Comparison of ENCODE assay signal across 23 cellular contexts in genomic region chr4:137394000-137394399, GRCh38.
DNase-seq lines count a peak whose midpoint lies in the region; ATAC-seq and TF ChIP-seq lines count a peak whose summit lies in the region.
"Had no signal": no experiment of that assay in that cellular context is flagged by ENCODE, and none has a peak within 500 bp of the region (broad histone marks: within the 10 kb centered on the region; RNA-seq: fewer than 3 reads in every experiment).

No MANE protein-coding gene starts in this region.

- peak overlapping the region; percentile 30 for H3K9ac ChIP-seq in mesenchymal stem cell (ENCODE audit: low read length)
- H3K9ac ChIP-seq: neural progenitor cell had no signal

- H3K27me3 ChIP-seq in mesenchymal stem cell (ENCODE audit: control insufficient read depth in 1 of 2, insufficient read depth in 1 of 2, low read length in 2 of 2) (no peaks in the 10 kb centered on the region), lower lobe of right lung (ENCODE audit: low read depth) (no peaks in the 10 kb centered on the region)
- H3K27me3 ChIP-seq: brain microvascular endothelial cell, heart right ventricle, neural progenitor cell had no signal

- H3K23ac ChIP-seq in mesenchymal stem cell (ENCODE audit: low read length in 2 of 2): no peak overlapping the region

- DNase-seq in HEK293T (ENCODE audit: extremely low spot score): no peak
- DNase-seq in NCI-H2081 treated with DMSO at 0.1 percent for 48 hours (lab: John Stamatoyannopoulos, UW): peak; percentile 83
- DNase-seq in brain pericyte (ENCODE audit: low read depth, low spot score): peak; percentile 77
- no peak for DNase-seq in mesenchymal stem cell
- no peak for DNase-seq in NCI-H524 (lab: John Stamatoyannopoulos, UW)
- DNase-seq in lower lobe of right lung: no peak
- DNase-seq in activated naive CD4-positive, alpha-beta T cell treated with anti-CD3 and anti-CD28 coated beads, Interleukin-2, amount 10 ng/mL, durations not matched to agents 7 days and 5 days: no peak
- no peak for DNase-seq in NOMO-1 treated with DMSO at 0.1 percent for 48 hours (lab: John Stamatoyannopoulos, UW; ENCODE audit: unreplicated experiment)
- DNase-seq: activated CD4-positive, alpha-beta memory T cell treated with anti-CD3 and anti-CD28 coated beads for 36 hours; activated T-cell treated with anti-CD3 and anti-CD28 coated beads, Interleukin-2, amount 50 U/mL, for 24 hours; brain microvascular endothelial cell; Calu3; heart right ventricle; immature natural killer cell; IMR-90; mesendoderm; NK-92 treated with Interleukin-12 subunit alpha and Interleukin-12 subunit beta, amount 100 ng/mL, for 24 hours; T-helper 1 cell; WERI-Rb-1 had no signal

- H3K4ac ChIP-seq in mesenchymal stem cell (ENCODE audit: low read depth in 1 of 2, low read length in 2 of 2): no peak overlapping the region

- H2AK5ac ChIP-seq in mesenchymal stem cell (ENCODE audit: low read length, severe bottlenecking): no peak overlapping the region

- H2BK15ac ChIP-seq in mesenchymal stem cell (ENCODE audit: low read depth, poor library complexity, severe bottlenecking): no peak overlapping the region

- no peak overlapping the region for H3K4me3 Mint-ChIP-seq in activated naive CD4-positive, alpha-beta T cell treated with anti-CD3 and anti-CD28 coated beads, Interleukin-2, amount 10 ng/mL, durations not matched to agents 7 days and 5 days
- H3K4me3 Mint-ChIP-seq: activated CD4-positive, alpha-beta memory T cell treated with anti-CD3 and anti-CD28 coated beads for 36 hours; activated naive CD4-positive, alpha-beta T cell treated with anti-CD3 and anti-CD28 coated beads, Interleukin-2, amount 50 U/mL, for 24 hours; activated T-cell treated with anti-CD3 and anti-CD28 coated beads, Interleukin-2, amount 50 U/mL, for 24 hours; B cell; immature natural killer cell; neural progenitor cell; stimulated activated effector memory CD8-positive, alpha-beta T cell treated with anti-CD3 and anti-CD28 coated beads, Interleukin-12 subunit alpha, Interleukin-12 subunit beta, amount 100 ng/mL, for 72 hours had no signal

- no peaks in the 10 kb centered on the region for H3K4me1 ChIP-seq in mesenchymal stem cell (ENCODE audit: control insufficient read depth, insufficient read depth, low read depth, low read length)
- no peaks in the 10 kb centered on the region for H3K4me1 ChIP-seq in lower lobe of right lung
- H3K4me1 ChIP-seq: neural progenitor cell had no signal

- no peak for ATAC-seq in lower lobe of right lung
- ATAC-seq: stimulated activated effector memory CD8-positive, alpha-beta T cell treated with anti-CD3 and anti-CD28 coated beads, Interleukin-12 subunit alpha, Interleukin-12 subunit beta, amount 100 ng/mL, for 72 hours had no signal

- H3K4me1 Mint-ChIP-seq in activated naive CD4-positive, alpha-beta T cell treated with anti-CD3 and anti-CD28 coated beads, Interleukin-2, amount 10 ng/mL, durations not matched to agents 7 days and 5 days: no peaks in the 10 kb centered on the region
- H3K4me1 Mint-ChIP-seq: activated naive CD4-positive, alpha-beta T cell treated with anti-CD3 and anti-CD28 coated beads, Interleukin-2, amount 50 U/mL, for 24 hours; B cell; immature natural killer cell; stimulated activated effector memory CD8-positive, alpha-beta T cell treated with anti-CD3 and anti-CD28 coated beads, Interleukin-12 subunit alpha, Interleukin-12 subunit beta, amount 100 ng/mL, for 72 hours had no signal

- no peak overlapping the region for H2BK12ac ChIP-seq in mesenchymal stem cell (ENCODE audit: low read length in 2 of 2)

- H3K79me1 ChIP-seq in mesenchymal stem cell (replicated peaks; ENCODE audit: low read length, poor library complexity, severe bottlenecking): no peaks in the 10 kb centered on the region

- H3K36me3 ChIP-seq in mesenchymal stem cell (ENCODE audit: control insufficient read depth in 1 of 2, insufficient read depth in 2 of 2, low read depth in 1 of 2, low read length in 2 of 2) (no peaks in the 10 kb centered on the region), lower lobe of right lung (no peaks in the 10 kb centered on the region)
- H3K36me3 ChIP-seq: brain microvascular endothelial cell, heart right ventricle, neural progenitor cell, WERI-Rb-1 had no signal

- H3K4me3 ChIP-seq in mesenchymal stem cell (ENCODE audit: insufficient read depth in 1 of 2, low read depth in 1 of 2, low read length in 2 of 2) (no peak overlapping the region), lower lobe of right lung (no peak overlapping the region)
- H3K4me3 ChIP-seq: heart right ventricle, neural progenitor cell had no signal

- CTCF ChIA-PET in HEK293T (lab: Yijun Ruan, JAX): interaction anchor here (0.7 kb wide), 2 partner anchors 37 to 1855 kb away, joined by 3 to 4 read pairs; no protein-coding TSS in a partner anchor
- CTCF ChIA-PET in activated naive CD4-positive, alpha-beta T cell treated with anti-CD3 and anti-CD28 coated beads, Interleukin-2, amount 10 ng/mL, durations not matched to agents 7 days and 5 days (lab: Charles Lee): no interaction called here

- H3K4me2 ChIP-seq in mesenchymal stem cell (ENCODE audit: low read length, poor library complexity, severe bottlenecking): no peak overlapping the region
- H3K4me2 ChIP-seq: neural progenitor cell had no signal

- no peak overlapping the region for H2AFZ ChIP-seq in mesenchymal stem cell (ENCODE audit: low read depth, low read length)
- H2AFZ ChIP-seq: neural progenitor cell had no signal

- POLR2A ChIA-PET in HEK293T (lab: Yijun Ruan, JAX): no interaction called here

- no peak overlapping the region for H4K91ac ChIP-seq in mesenchymal stem cell (ENCODE audit: low read length)

- no peak overlapping the region for H2BK120ac ChIP-seq in mesenchymal stem cell (ENCODE audit: low read depth, low read length)

- H2BK5ac ChIP-seq in mesenchymal stem cell (ENCODE audit: low read depth, low read length, poor library complexity, severe bottlenecking): no peak overlapping the region

- intact Hi-C loops in lower lobe of right lung (cut with DNase I): no loop called here

- no peak overlapping the region for H3K18ac ChIP-seq in mesenchymal stem cell (ENCODE audit: low read depth in 1 of 2, low read length in 2 of 2)

- H3K27ac ChIP-seq in mesenchymal stem cell (ENCODE audit: low read length, poor library complexity, severe bottlenecking): no peak overlapping the region
- no peak overlapping the region for H3K27ac ChIP-seq in lower lobe of right lung
- H3K27ac ChIP-seq: brain microvascular endothelial cell, heart right ventricle, neural progenitor cell, WERI-Rb-1 had no signal

- H4K8ac ChIP-seq in mesenchymal stem cell (ENCODE audit: low read length): no peak overlapping the region

- H3K9me3 Mint-ChIP-seq in activated naive CD4-positive, alpha-beta T cell treated with anti-CD3 and anti-CD28 coated beads, Interleukin-2, amount 10 ng/mL, durations not matched to agents 7 days and 5 days: no peaks in the 10 kb centered on the region
- H3K9me3 Mint-ChIP-seq: activated CD4-positive, alpha-beta memory T cell treated with anti-CD3 and anti-CD28 coated beads for 36 hours; activated naive CD4-positive, alpha-beta T cell treated with anti-CD3 and anti-CD28 coated beads, Interleukin-2, amount 50 U/mL, for 24 hours; neural progenitor cell had no signal

- no peaks in the 10 kb centered on the region for H3K27me3 Mint-ChIP-seq in activated naive CD4-positive, alpha-beta T cell treated with anti-CD3 and anti-CD28 coated beads, Interleukin-2, amount 10 ng/mL, durations not matched to agents 7 days and 5 days
- H3K27me3 Mint-ChIP-seq: activated CD4-positive, alpha-beta memory T cell treated with anti-CD3 and anti-CD28 coated beads for 36 hours; activated naive CD4-positive, alpha-beta T cell treated with anti-CD3 and anti-CD28 coated beads, Interleukin-2, amount 50 U/mL, for 24 hours; activated T-cell treated with anti-CD3 and anti-CD28 coated beads, Interleukin-2, amount 50 U/mL, for 24 hours; B cell had no signal

- H3K9me3 ChIP-seq in mesenchymal stem cell (ENCODE audit: control insufficient read depth, low read length) (no peaks in the 10 kb centered on the region), lower lobe of right lung (no peaks in the 10 kb centered on the region)
- H3K9me3 ChIP-seq: heart right ventricle had no signal

- no peaks in the 10 kb centered on the region for H3K36me3 Mint-ChIP-seq in activated naive CD4-positive, alpha-beta T cell treated with anti-CD3 and anti-CD28 coated beads, Interleukin-2, amount 10 ng/mL, durations not matched to agents 7 days and 5 days
- H3K36me3 Mint-ChIP-seq: activated CD4-positive, alpha-beta memory T cell treated with anti-CD3 and anti-CD28 coated beads for 36 hours; activated naive CD4-positive, alpha-beta T cell treated with anti-CD3 and anti-CD28 coated beads, Interleukin-2, amount 50 U/mL, for 24 hours; neural progenitor cell; stimulated activated effector memory CD8-positive, alpha-beta T cell treated with anti-CD3 and anti-CD28 coated beads, Interleukin-12 subunit alpha, Interleukin-12 subunit beta, amount 100 ng/mL, for 72 hours had no signal

- H3K27ac Mint-ChIP-seq in activated naive CD4-positive, alpha-beta T cell treated with anti-CD3 and anti-CD28 coated beads, Interleukin-2, amount 10 ng/mL, durations not matched to agents 7 days and 5 days: no peak overlapping the region
- H3K27ac Mint-ChIP-seq: activated CD4-positive, alpha-beta memory T cell treated with anti-CD3 and anti-CD28 coated beads for 36 hours; activated naive CD4-positive, alpha-beta T cell treated with anti-CD3 and anti-CD28 coated beads, Interleukin-2, amount 50 U/mL, for 24 hours; activated T-cell treated with anti-CD3 and anti-CD28 coated beads, Interleukin-2, amount 50 U/mL, for 24 hours; B cell; immature natural killer cell; neural progenitor cell; stimulated activated effector memory CD8-positive, alpha-beta T cell treated with anti-CD3 and anti-CD28 coated beads, Interleukin-12 subunit alpha, Interleukin-12 subunit beta, amount 100 ng/mL, for 72 hours had no signal

- TF ChIP-seq CTCF in lower lobe of right lung (IDR thresholded peaks at IDR 0.05): no peak

- no peak overlapping the region for H3K14ac ChIP-seq in mesenchymal stem cell (ENCODE audit: low read length in 2 of 2)

- 80% methylated on average over 1 of the region's 1 CpG for WGBS in mesenchymal stem cell

TF ChIP-seq in HEK293T, 16 proteins besides CTCF, POLR2A, EP300 and RAD21:
- TF ChIP-seq ZNF384 (IDR thresholded peaks at IDR 0.05) (peak; percentile 48; the same call in 1 of the 2 replicates), TARDBP (IDR thresholded peaks at IDR 0.05) (no peak)

Comparison
In these comparisons a context has a peak if more than half of its experiments do, and no peak if none do; other contexts are left out.
1. DNase-seq: peak in NCI-H2081 treated with DMSO at 0.1 percent for 48 hours (single experiment) and brain pericyte (single experiment); none in HEK293T (single experiment), mesenchymal stem cell (single experiment), NCI-H524 (0 of 2), lower lobe of right lung (single experiment), activated naive CD4-positive, alpha-beta T cell treated with anti-CD3 and anti-CD28 coated beads, Interleukin-2, amount 10 ng/mL, durations not matched to agents 7 days and 5 days (single experiment) and NOMO-1 treated with DMSO at 0.1 percent for 48 hours (single experiment).